ENCODE assay signal across 17 cellular contexts in genomic region chr3:65914032-65914739, GRCh38.
A peak's percentile ranks its signal among the peaks of the same experiment; 100 is the strongest.
DNase-seq lines count a peak whose midpoint lies in the region; ATAC-seq and TF ChIP-seq lines count a peak whose summit lies in the region.
"Had no signal": no experiment of that assay in that cellular context is flagged by ENCODE, and none has a peak within 500 bp of the region (broad histone marks: within the 10 kb centered on the region; RNA-seq: fewer than 3 reads in every experiment).

No MANE protein-coding gene starts in this region.

- peaks cover 51% of the 10 kb centered on the region for H4K20me1 ChIP-seq in osteoblast (ENCODE audit: insufficient read depth, low read length)

- H3K27ac ChIP-seq in osteoblast (ENCODE audit: low read depth, low read length): no peak overlapping the region
- H3K27ac ChIP-seq: GM23248, SJSA1 had no signal

- no peaks in the 10 kb centered on the region for H3K36me3 ChIP-seq in osteoblast (ENCODE audit: insufficient read depth, low read length)
- H3K36me3 ChIP-seq: SJSA1 had no signal

- H2AFZ ChIP-seq in osteoblast (ENCODE audit: low read length): no peak overlapping the region
- H2AFZ ChIP-seq: GM23248 had no signal

- peaks cover 84% of the 10 kb centered on the region for H3K79me2 ChIP-seq in osteoblast (ENCODE audit: insufficient read depth, low read length)

- H3K9me3 ChIP-seq in osteoblast (ENCODE audit: low read depth, low read length): no peaks in the 10 kb centered on the region
- H3K9me3 ChIP-seq: SJSA1 had no signal

- no peak for ATAC-seq in GM18498 (IDR thresholded peaks at IDR 0.05; ENCODE audit: unreplicated experiment)
- ATAC-seq in GM19467 (IDR thresholded peaks at IDR 0.05; ENCODE audit: unreplicated experiment): no peak

- peak; percentile 53 for DNase-seq in ELF-1 (ENCODE audit: low read depth, low spot score)
- peak; percentile 85 for DNase-seq in NCI-H82 (lab: John Stamatoyannopoulos, UW)
- no peak for DNase-seq in epithelial cell of proximal tubule (ENCODE audit: low read depth)
- no peak for DNase-seq in osteoblast (ENCODE audit: insufficient read length, low spot score, missing footprints)
- DNase-seq in NK-92 treated with Interleukin-12 subunit alpha and Interleukin-12 subunit beta, amount 100 ng/mL, for 24 hours (lab: John Stamatoyannopoulos, UW): no peak
- DNase-seq in putamen (ENCODE audit: low spot score): no peak
- DNase-seq: activated CD8-positive, alpha-beta memory T cell treated with anti-CD3 and anti-CD28 coated beads, Interleukin-2, amount 50 U/mL, for 48 hours; COR-L47; glutamatergic neuron; left cardiac atrium; NCI-H1105; NCI-H748 treated with DMSO at 0.1 percent for 48 hours; stimulated activated CD8-positive, alpha-beta memory T cell treated with anti-CD3 and anti-CD28 coated beads, Interleukin-4, amount 100 ng/mL, for 48 hours had no signal

- H3K4me1 ChIP-seq in osteoblast (ENCODE audit: insufficient read depth, low read length): no peaks in the 10 kb centered on the region
- H3K4me1 ChIP-seq: SJSA1 had no signal

- no peaks in the 10 kb centered on the region for H3K27me3 ChIP-seq in osteoblast (ENCODE audit: insufficient read depth, low read length)
- H3K27me3 ChIP-seq: SJSA1 had no signal

- H3K4me2 ChIP-seq in osteoblast (ENCODE audit: insufficient read depth, low read length): no peak overlapping the region

- no peak overlapping the region for H3K4me3 ChIP-seq in epithelial cell of proximal tubule (ENCODE audit: low read depth, low read length)
- no peak overlapping the region for H3K4me3 ChIP-seq in osteoblast (ENCODE audit: insufficient read depth, low read length)
- H3K4me3 ChIP-seq: GM23248, SJSA1 had no signal

- TF ChIP-seq CTCF in epithelial cell of proximal tubule (conservative IDR thresholded peaks at IDR 0.05; ENCODE audit: low read depth, low read length) (peak; percentile 44), osteoblast (IDR thresholded peaks at IDR 0.05; ENCODE audit: extremely low read depth, low read depth, low read length) (peak; percentile 31)

Comparison
In these comparisons a context has a peak if more than half of its experiments do, and no peak if none do; other contexts are left out.
1. DNase-seq: peak in ELF-1 (single experiment) and NCI-H82 (single experiment); none in epithelial cell of proximal tubule (single experiment), osteoblast (single experiment), NK-92 treated with Interleukin-12 subunit alpha and Interleukin-12 subunit beta, amount 100 ng/mL, for 24 hours (single experiment) and putamen (single experiment).